Comparison of ENCODE assay signal across 10 cellular contexts in genomic region chr17:28133562-28133970, GRCh38.
DNase-seq lines count a peak whose midpoint lies in the region; ATAC-seq and TF ChIP-seq lines count a peak whose summit lies in the region.
"Had no signal": no experiment of that assay in that cellular context is flagged by ENCODE, and none has a peak within 500 bp of the region (broad histone marks: within the 10 kb centered on the region; RNA-seq: fewer than 3 reads in every experiment).

No MANE protein-coding gene starts in this region.

- no peaks in the 10 kb centered on the region for H3K9me3 ChIP-seq in Panc1 (ENCODE audit: control insufficient read depth, insufficient read depth, low read depth, low read length)

- in situ Hi-C loops in Panc1 (cut with HindIII; ENCODE audit: low pct_unique_long_range_greater_than_20kb, low sequenced_read_pairs) = no loop called here

- peaks cover 8% of the 10 kb centered on the region for H3K36me3 ChIP-seq in Panc1 (ENCODE audit: control insufficient read depth, insufficient read depth, low read length)

- TSS peak; percentile 43 for BruUV-seq in Panc1 (replicated peaks; lab: Mats Ljungman, UMichigan)

- ATAC-seq in Panc1 (no peak), HG03135 (IDR thresholded peaks at IDR 0.05; ENCODE audit: unreplicated experiment) (no peak)

- H3K27ac ChIP-seq in Panc1 (ENCODE audit: low read length) = no peak overlapping the region
- H3K27ac ChIP-seq: VCaP had no signal

- POLR2A ChIA-PET in Panc1 (lab: Charles Lee) = interaction anchor here (0.6 kb wide), 1 partner anchor 8 kb away, joined by 3 read pairs; no protein-coding TSS in a partner anchor

- TF ChIP-seq CTCF in Panc1 (IDR thresholded peaks at IDR 0.05) = no peak

- intact Hi-C loops in Panc1 (cut with micrococcal nuclease; ENCODE audit: unreplicated experiment) = no loop called here

- H3K4me3 ChIP-seq in Panc1 (ENCODE audit: low read depth in 2 of 2, low read length in 2 of 2) = no peak overlapping the region

- H3K4me1 ChIP-seq in Panc1 (ENCODE audit: control insufficient read depth, insufficient read depth, low read length) = no peaks in the 10 kb centered on the region

- DNase-seq in EL = peak; percentile 87
- no peak for DNase-seq in Panc1 (ENCODE audit: low read depth, low spot score)
- DNase-seq in dedifferentiated amniotic fluid mesenchymal stem cell (ENCODE audit: extremely low spot score) = peak; percentile 33
- peak; percentile 73 for DNase-seq in renal cortical epithelial cell (ENCODE audit: low read depth)
- no peak for DNase-seq in NCI-H82 treated with DMSO at 0.1 percent for 48 hours (lab: John Stamatoyannopoulos, UW; ENCODE audit: unreplicated experiment)
- DNase-seq in activated CD4-positive, alpha-beta T cell treated with anti-CD3 and anti-CD28 coated beads for 1 hour = no peak
- DNase-seq: NCI-H2171 treated with DMSO at 0.1 percent for 48 hours, right cardiac atrium had no signal

- no peaks in the 10 kb centered on the region for H3K27me3 ChIP-seq in Panc1 (ENCODE audit: control insufficient read depth, insufficient read depth, low read length)

- CTCF ChIA-PET in Panc1 (lab: Charles Lee) = no interaction called here

Comparison
In these comparisons a context has a peak if more than half of its experiments do, and no peak if none do; other contexts are left out.
1. DNase-seq: peak in EL (single experiment), dedifferentiated amniotic fluid mesenchymal stem cell (single experiment) and renal cortical epithelial cell (single experiment); none in Panc1 (single experiment), NCI-H82 treated with DMSO at 0.1 percent for 48 hours (single experiment) and activated CD4-positive, alpha-beta T cell treated with anti-CD3 and anti-CD28 coated beads for 1 hour (single experiment).